In the genomic region with DNA sequence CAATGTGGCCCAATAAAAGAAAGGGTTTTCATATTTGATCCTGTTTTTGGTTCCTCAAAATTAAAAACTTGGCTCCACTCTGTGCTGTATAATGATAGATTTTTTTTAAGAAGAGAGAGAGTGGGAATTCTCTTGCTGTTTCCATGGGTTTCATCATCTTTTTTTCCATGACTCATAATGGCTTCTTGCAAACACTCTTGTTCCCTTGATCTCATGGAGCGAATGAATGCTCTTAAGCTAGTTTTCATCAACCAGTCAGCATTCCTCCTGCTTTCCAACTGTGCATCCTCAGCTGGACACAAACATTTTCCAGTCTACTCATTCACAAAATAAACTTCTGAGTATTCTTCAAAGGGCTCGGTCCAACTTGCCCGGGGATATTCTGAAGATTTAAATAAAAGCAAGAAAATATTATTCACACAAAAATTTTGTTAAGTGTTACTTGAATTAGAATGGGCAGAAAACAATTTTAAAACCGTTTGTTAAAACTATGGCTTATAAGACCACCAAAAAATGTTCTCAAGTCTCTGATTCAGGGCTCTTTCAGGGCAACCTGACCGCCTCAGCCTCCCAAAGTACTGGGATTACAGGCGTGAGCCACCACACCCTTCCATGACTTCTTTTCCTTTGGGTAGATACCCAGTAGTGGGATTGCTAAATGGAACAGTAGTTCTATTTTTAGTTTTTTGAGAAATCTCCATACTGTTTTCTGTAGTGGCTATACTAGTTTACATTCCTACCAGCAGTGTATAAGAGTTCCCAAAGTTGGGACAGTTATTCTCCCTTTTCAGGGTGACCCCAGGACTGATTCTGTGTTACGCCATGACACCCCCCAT, we compare ENCODE assay signal across 2 cellular contexts.
A peak's percentile ranks its signal among the peaks of the same experiment; 100 is the strongest.
TF ChIP-seq lines count a peak whose summit lies in the region.

No MANE protein-coding gene starts in this region.

TF ChIP-seq in HEK293, 187 proteins besides CTCF, POLR2A, EP300 and RAD21 (continued from another document and continues in another):
- TF ChIP-seq, protein P1, sequence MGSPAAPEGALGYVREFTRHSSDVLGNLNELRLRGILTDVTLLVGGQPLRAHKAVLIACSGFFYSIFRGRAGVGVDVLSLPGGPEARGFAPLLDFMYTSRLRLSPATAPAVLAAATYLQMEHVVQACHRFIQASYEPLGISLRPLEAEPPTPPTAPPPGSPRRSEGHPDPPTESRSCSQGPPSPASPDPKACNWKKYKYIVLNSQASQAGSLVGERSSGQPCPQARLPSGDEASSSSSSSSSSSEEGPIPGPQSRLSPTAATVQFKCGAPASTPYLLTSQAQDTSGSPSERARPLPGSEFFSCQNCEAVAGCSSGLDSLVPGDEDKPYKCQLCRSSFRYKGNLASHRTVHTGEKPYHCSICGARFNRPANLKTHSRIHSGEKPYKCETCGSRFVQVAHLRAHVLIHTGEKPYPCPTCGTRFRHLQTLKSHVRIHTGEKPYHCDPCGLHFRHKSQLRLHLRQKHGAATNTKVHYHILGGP (tag by site-specific recombination; IDR thresholded peaks at IDR 0.05): no peak
- TF ChIP-seq, protein P2, sequence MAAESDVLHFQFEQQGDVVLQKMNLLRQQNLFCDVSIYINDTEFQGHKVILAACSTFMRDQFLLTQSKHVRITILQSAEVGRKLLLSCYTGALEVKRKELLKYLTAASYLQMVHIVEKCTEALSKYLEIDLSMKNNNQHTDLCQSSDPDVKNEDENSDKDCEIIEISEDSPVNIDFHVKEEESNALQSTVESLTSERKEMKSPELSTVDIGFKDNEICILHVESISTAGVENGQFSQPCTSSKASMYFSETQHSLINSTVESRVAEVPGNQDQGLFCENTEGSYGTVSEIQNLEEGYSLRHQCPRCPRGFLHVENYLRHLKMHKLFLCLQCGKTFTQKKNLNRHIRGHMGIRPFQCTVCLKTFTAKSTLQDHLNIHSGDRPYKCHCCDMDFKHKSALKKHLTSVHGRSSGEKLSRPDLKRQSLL (tag by site-specific recombination; IDR thresholded peaks at IDR 0.05): no peak
- TF ChIP-seq ZNF214 (tag by site-specific recombination; IDR thresholded peaks at IDR 0.05; ENCODE audit: borderline replicate concordance) (no peak), ZNF660 (tag by site-specific recombination; IDR thresholded peaks at IDR 0.05) (peak; percentile 69; the same call in 1 of the 2 replicates), ZNF23 (tag by site-specific recombination; IDR thresholded peaks at IDR 0.05; ENCODE audit: borderline replicate concordance) (no peak), ZNF114 (tag by site-specific recombination; IDR thresholded peaks at IDR 0.05) (no peak), ZNF335 (tag by site-specific recombination; conservative IDR thresholded peaks at IDR 0.05) (0 out of 2 replicates have a peak, but pooled peaks have one; percentile 23), ZNF664 (tag by site-specific recombination; IDR thresholded peaks at IDR 0.05) (no peak), ZNF24 (tag by site-specific recombination; IDR thresholded peaks at IDR 0.05) (0 out of 2 replicates have a peak, but pooled peaks have one; percentile 36), ZSCAN16 (tag by site-specific recombination; IDR thresholded peaks at IDR 0.05) (no peak)
- TF ChIP-seq, protein P3, sequence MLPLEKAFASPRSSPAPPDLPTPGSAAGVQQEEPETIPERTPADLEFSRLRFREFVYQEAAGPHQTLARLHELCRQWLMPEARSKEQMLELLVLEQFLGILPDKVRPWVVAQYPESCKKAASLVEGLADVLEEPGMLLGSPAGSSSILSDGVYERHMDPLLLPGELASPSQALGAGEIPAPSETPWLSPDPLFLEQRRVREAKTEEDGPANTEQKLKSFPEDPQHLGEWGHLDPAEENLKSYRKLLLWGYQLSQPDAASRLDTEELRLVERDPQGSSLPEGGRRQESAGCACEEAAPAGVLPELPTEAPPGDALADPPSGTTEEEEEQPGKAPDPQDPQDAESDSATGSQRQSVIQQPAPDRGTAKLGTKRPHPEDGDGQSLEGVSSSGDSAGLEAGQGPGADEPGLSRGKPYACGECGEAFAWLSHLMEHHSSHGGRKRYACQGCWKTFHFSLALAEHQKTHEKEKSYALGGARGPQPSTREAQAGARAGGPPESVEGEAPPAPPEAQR (tag by site-specific recombination; IDR thresholded peaks at IDR 0.05): peak; percentile 50; the same call in 1 of the 2 replicates
- TF ChIP-seq, protein P4, sequence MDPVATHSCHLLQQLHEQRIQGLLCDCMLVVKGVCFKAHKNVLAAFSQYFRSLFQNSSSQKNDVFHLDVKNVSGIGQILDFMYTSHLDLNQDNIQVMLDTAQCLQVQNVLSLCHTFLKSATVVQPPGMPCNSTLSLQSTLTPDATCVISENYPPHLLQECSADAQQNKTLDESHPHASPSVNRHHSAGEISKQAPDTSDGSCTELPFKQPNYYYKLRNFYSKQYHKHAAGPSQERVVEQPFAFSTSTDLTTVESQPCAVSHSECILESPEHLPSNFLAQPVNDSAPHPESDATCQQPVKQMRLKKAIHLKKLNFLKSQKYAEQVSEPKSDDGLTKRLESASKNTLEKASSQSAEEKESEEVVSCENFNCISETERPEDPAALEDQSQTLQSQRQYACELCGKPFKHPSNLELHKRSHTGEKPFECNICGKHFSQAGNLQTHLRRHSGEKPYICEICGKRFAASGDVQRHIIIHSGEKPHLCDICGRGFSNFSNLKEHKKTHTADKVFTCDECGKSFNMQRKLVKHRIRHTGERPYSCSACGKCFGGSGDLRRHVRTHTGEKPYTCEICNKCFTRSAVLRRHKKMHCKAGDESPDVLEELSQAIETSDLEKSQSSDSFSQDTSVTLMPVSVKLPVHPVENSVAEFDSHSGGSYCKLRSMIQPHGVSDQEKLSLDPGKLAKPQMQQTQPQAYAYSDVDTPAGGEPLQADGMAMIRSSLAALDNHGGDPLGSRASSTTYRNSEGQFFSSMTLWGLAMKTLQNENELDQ (tag by site-specific recombination; IDR thresholded peaks at IDR 0.05; ENCODE audit: low read depth): no peak

TF ChIP-seq in HepG2, 621 proteins besides CTCF, POLR2A, EP300 and RAD21 (continued from another document and continues in another):
- TF ChIP-seq, protein P5, sequence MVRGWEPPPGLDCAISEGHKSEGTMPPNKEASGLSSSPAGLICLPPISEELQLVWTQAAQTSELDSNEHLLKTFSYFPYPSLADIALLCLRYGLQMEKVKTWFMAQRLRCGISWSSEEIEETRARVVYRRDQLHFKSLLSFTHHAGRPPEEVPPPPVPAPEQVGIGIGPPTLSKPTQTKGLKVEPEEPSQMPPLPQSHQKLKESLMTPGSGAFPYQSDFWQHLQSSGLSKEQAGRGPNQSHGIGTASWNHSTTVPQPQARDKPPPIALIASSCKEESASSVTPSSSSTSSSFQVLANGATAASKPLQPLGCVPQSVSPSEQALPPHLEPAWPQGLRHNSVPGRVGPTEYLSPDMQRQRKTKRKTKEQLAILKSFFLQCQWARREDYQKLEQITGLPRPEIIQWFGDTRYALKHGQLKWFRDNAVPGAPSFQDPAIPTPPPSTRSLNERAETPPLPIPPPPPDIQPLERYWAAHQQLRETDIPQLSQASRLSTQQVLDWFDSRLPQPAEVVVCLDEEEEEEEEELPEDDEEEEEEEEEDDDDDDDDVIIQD (CRISPR knock-in tag; IDR thresholded peaks at IDR 0.05; ENCODE audit: low read depth): 0 out of 2 replicates have a peak, but pooled peaks have one; percentile 33
- TF ChIP-seq ZMYM3 (CRISPR knock-in tag; IDR thresholded peaks at IDR 0.05) (no peak), BORCS8-MEF2B (CRISPR knock-in tag; IDR thresholded peaks at IDR 0.05) (no peak), ZNF570 (CRISPR knock-in tag; IDR thresholded peaks at IDR 0.05; ENCODE audit: borderline replicate concordance) (no peak), CHD2 (IDR thresholded peaks at IDR 0.05; ENCODE audit: low read depth, low read length) (no peak), CEBPG (CRISPR knock-in tag; IDR thresholded peaks at IDR 0.05) (peak; percentile 79), ZNF138 (CRISPR knock-in tag; IDR thresholded peaks at IDR 0.05; ENCODE audit: low read depth) (no peak), SP140L (CRISPR knock-in tag; IDR thresholded peaks at IDR 0.05; ENCODE audit: borderline replicate concordance) (no peak), NFIB (CRISPR knock-in tag; IDR thresholded peaks at IDR 0.05; ENCODE audit: borderline replicate concordance) (no peak), MATR3 (CRISPR knock-in tag; IDR thresholded peaks at IDR 0.05) (no peak), ZNF136 (CRISPR knock-in tag; IDR thresholded peaks at IDR 0.05; ENCODE audit: low read depth) (no peak), SALL1 (CRISPR knock-in tag; IDR thresholded peaks at IDR 0.05) (no peak), JARID2 (CRISPR knock-in tag; IDR thresholded peaks at IDR 0.05; ENCODE audit: insufficient replicate concordance) (no peak), HDAC6 (IDR thresholded peaks at IDR 0.05; ENCODE audit: low read depth, low read length) (no peak)
- TF ChIP-seq, protein P6, sequence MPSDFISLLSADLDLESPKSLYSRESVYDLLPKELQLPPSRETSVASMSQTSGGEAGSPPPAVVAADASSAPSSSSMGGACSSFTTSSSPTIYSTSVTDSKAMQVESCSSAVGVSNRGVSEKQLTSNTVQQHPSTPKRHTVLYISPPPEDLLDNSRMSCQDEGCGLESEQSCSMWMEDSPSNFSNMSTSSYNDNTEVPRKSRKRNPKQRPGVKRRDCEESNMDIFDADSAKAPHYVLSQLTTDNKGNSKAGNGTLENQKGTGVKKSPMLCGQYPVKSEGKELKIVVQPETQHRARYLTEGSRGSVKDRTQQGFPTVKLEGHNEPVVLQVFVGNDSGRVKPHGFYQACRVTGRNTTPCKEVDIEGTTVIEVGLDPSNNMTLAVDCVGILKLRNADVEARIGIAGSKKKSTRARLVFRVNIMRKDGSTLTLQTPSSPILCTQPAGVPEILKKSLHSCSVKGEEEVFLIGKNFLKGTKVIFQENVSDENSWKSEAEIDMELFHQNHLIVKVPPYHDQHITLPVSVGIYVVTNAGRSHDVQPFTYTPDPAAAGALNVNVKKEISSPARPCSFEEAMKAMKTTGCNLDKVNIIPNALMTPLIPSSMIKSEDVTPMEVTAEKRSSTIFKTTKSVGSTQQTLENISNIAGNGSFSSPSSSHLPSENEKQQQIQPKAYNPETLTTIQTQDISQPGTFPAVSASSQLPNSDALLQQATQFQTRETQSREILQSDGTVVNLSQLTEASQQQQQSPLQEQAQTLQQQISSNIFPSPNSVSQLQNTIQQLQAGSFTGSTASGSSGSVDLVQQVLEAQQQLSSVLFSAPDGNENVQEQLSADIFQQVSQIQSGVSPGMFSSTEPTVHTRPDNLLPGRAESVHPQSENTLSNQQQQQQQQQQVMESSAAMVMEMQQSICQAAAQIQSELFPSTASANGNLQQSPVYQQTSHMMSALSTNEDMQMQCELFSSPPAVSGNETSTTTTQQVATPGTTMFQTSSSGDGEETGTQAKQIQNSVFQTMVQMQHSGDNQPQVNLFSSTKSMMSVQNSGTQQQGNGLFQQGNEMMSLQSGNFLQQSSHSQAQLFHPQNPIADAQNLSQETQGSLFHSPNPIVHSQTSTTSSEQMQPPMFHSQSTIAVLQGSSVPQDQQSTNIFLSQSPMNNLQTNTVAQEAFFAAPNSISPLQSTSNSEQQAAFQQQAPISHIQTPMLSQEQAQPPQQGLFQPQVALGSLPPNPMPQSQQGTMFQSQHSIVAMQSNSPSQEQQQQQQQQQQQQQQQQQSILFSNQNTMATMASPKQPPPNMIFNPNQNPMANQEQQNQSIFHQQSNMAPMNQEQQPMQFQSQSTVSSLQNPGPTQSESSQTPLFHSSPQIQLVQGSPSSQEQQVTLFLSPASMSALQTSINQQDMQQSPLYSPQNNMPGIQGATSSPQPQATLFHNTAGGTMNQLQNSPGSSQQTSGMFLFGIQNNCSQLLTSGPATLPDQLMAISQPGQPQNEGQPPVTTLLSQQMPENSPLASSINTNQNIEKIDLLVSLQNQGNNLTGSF (CRISPR knock-in tag; IDR thresholded peaks at IDR 0.05): no peak
- TF ChIP-seq, protein P7, sequence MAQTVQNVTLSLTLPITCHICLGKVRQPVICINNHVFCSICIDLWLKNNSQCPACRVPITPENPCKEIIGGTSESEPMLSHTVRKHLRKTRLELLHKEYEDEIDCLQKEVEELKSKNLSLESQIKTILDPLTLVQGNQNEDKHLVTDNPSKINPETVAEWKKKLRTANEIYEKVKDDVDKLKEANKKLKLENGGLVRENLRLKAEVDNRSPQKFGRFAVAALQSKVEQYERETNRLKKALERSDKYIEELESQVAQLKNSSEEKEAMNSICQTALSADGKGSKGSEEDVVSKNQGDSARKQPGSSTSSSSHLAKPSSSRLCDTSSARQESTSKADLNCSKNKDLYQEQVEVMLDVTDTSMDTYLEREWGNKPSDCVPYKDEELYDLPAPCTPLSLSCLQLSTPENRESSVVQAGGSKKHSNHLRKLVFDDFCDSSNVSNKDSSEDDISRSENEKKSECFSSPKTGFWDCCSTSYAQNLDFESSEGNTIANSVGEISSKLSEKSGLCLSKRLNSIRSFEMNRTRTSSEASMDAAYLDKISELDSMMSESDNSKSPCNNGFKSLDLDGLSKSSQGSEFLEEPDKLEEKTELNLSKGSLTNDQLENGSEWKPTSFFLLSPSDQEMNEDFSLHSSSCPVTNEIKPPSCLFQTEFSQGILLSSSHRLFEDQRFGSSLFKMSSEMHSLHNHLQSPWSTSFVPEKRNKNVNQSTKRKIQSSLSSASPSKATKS (CRISPR knock-in tag; IDR thresholded peaks at IDR 0.05): no peak
- TF ChIP-seq, protein P8, sequence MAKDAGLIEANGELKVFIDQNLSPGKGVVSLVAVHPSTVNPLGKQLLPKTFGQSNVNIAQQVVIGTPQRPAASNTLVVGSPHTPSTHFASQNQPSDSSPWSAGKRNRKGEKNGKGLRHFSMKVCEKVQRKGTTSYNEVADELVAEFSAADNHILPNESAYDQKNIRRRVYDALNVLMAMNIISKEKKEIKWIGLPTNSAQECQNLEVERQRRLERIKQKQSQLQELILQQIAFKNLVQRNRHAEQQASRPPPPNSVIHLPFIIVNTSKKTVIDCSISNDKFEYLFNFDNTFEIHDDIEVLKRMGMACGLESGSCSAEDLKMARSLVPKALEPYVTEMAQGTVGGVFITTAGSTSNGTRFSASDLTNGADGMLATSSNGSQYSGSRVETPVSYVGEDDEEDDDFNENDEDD (CRISPR knock-in tag; IDR thresholded peaks at IDR 0.05; ENCODE audit: borderline replicate concordance): no peak
- TF ChIP-seq, protein P9, sequence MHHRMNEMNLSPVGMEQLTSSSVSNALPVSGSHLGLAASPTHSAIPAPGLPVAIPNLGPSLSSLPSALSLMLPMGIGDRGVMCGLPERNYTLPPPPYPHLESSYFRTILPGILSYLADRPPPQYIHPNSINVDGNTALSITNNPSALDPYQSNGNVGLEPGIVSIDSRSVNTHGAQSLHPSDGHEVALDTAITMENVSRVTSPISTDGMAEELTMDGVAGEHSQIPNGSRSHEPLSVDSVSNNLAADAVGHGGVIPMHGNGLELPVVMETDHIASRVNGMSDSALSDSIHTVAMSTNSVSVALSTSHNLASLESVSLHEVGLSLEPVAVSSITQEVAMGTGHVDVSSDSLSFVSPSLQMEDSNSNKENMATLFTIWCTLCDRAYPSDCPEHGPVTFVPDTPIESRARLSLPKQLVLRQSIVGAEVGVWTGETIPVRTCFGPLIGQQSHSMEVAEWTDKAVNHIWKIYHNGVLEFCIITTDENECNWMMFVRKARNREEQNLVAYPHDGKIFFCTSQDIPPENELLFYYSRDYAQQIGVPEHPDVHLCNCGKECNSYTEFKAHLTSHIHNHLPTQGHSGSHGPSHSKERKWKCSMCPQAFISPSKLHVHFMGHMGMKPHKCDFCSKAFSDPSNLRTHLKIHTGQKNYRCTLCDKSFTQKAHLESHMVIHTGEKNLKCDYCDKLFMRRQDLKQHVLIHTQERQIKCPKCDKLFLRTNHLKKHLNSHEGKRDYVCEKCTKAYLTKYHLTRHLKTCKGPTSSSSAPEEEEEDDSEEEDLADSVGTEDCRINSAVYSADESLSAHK (CRISPR knock-in tag; IDR thresholded peaks at IDR 0.05; ENCODE audit: borderline replicate concordance): no peak
- TF ChIP-seq, protein P10, sequence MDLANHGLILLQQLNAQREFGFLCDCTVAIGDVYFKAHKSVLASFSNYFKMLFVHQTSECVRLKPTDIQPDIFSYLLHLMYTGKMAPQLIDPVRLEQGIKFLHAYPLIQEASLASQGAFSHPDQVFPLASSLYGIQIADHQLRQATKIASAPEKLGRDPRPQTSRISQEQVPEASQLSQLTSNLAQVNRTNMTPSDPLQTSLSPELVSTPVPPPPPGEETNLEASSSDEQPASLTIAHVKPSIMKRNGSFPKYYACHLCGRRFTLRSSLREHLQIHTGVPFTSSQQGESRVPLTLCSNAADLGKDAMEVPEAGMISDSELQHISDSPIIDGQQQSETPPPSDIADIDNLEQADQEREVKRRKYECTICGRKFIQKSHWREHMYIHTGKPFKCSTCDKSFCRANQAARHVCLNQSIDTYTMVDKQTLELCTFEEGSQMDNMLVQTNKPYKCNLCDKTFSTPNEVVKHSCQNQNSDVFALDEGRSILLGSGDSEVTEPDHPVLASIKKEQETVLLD (CRISPR knock-in tag; IDR thresholded peaks at IDR 0.05; ENCODE audit: low read depth): no peak
